In genomic region chrX:67693928-67694327, GRCh38 we compare ENCODE assay signal across 24 cellular contexts.
DNase-seq lines count a peak whose midpoint lies in the region; ATAC-seq, FAIRE-seq and TF ChIP-seq lines count a peak whose summit lies in the region.
"Had no signal": no experiment of that assay in that cellular context is flagged by ENCODE, and none has a peak within 500 bp of the region (broad histone marks: within the 10 kb centered on the region; RNA-seq: fewer than 3 reads in every experiment).

No MANE protein-coding gene starts in this region.

- FAIRE-seq in D721Med (lab: Jason Lieb, UNC): no peak
- FAIRE-seq: A549 had no signal

- peak in 1 of 2 donors; percentile 6 for DNase-seq in stimulated activated naive CD8-positive, alpha-beta T cell treated with anti-CD3 and anti-CD28 coated beads, Interleukin-15, amount 100 ng/mL, for 72 hours
- no peak for DNase-seq in stimulated activated naive CD8-positive, alpha-beta T cell treated with anti-CD3 and anti-CD28 coated beads, Interleukin-15, Interleukin-2, amounts not matched to agents 100 U/mL and 50 U/mL, for 24 hours
- DNase-seq in M059J (ENCODE audit: low read depth) (peak; percentile 20), fibroblast of pulmonary artery (ENCODE audit: low read depth) (peak; percentile 6), islet precursor cell (no peak), D721Med (ENCODE audit: insufficient read length, low spot score) (no peak), G401 (ENCODE audit: low spot score) (no peak)
- DNase-seq: activated CD4-positive, alpha-beta T cell treated with anti-CD3 and anti-CD28 coated beads, Interleukin-2, amount 50 U/mL, for 4 hours; activated naive CD4-positive, alpha-beta T cell; colonic mucosa; Karpas-422; left cardiac atrium; NCI-H1417 treated with DMSO at 0.1 percent for 48 hours; NCI-H774; posterior cingulate gyrus; stimulated activated CD4-positive, alpha-beta T cell treated with anti-CD3 and anti-CD28 coated beads, Interleukin-2, amount 100 ng/mL, for 48 hours; T-helper 2 cell; WERI-Rb-1 had no signal

- no peak overlapping the region for H3K4me3 Mint-ChIP-seq in stimulated activated naive CD8-positive, alpha-beta T cell treated with anti-CD3 and anti-CD28 coated beads, Interleukin-15, amount 100 ng/mL, for 72 hours
- H3K4me3 Mint-ChIP-seq: mesothelial cell of epicardium; natural killer cell treated with Interleukin-12 subunit alpha and Interleukin-12 subunit beta and Interleukin-15 and Interleukin-18, amount 100 ng/mL, for 72 hours had no signal

- H3K4me1 Mint-ChIP-seq in stimulated activated naive CD8-positive, alpha-beta T cell treated with anti-CD3 and anti-CD28 coated beads, Interleukin-15, amount 100 ng/mL, for 72 hours: no peaks in the 10 kb centered on the region

- H3K27me3 Mint-ChIP-seq in stimulated activated naive CD8-positive, alpha-beta T cell treated with anti-CD3 and anti-CD28 coated beads, Interleukin-15, amount 100 ng/mL, for 72 hours: no peaks in the 10 kb centered on the region

- no peaks in the 10 kb centered on the region for H3K9me3 Mint-ChIP-seq in stimulated activated naive CD8-positive, alpha-beta T cell treated with anti-CD3 and anti-CD28 coated beads, Interleukin-15, amount 100 ng/mL, for 72 hours
- H3K9me3 Mint-ChIP-seq: natural killer cell treated with Interleukin-12 subunit alpha and Interleukin-12 subunit beta and Interleukin-15 and Interleukin-18, amount 100 ng/mL, for 72 hours had no signal

- ATAC-seq in stimulated activated naive CD8-positive, alpha-beta T cell treated with anti-CD3 and anti-CD28 coated beads, Interleukin-15, amount 100 ng/mL, for 72 hours: peak; percentile 68
- ATAC-seq in stimulated activated naive CD8-positive, alpha-beta T cell treated with anti-CD3 and anti-CD28 coated beads, Interleukin-15, Interleukin-2, amounts not matched to agents 100 U/mL and 50 U/mL, for 24 hours: no peak
- no peak for ATAC-seq in HG03442 (IDR thresholded peaks at IDR 0.05; ENCODE audit: unreplicated experiment)
- ATAC-seq: A549; natural killer cell treated with Interleukin-12 subunit alpha and Interleukin-12 subunit beta and Interleukin-15 and Interleukin-18, amount 100 ng/mL, for 72 hours; Panc1 had no signal

- no peak for TF ChIP-seq CTCF in fibroblast of pulmonary artery (IDR thresholded peaks at IDR 0.05; ENCODE audit: low read length, missing control alignments)
- no peak for TF ChIP-seq CTCF in D721Med (IDR thresholded peaks at IDR 0.05; ENCODE audit: insufficient read depth, missing control alignments)

- in situ Hi-C loops in G401 (cut with HindIII; ENCODE audit: low sequenced_read_pairs): no loop called here

- H3K27ac Mint-ChIP-seq in stimulated activated naive CD8-positive, alpha-beta T cell treated with anti-CD3 and anti-CD28 coated beads, Interleukin-15, amount 100 ng/mL, for 72 hours: no peak overlapping the region
- H3K27ac Mint-ChIP-seq: mesothelial cell of epicardium; natural killer cell treated with Interleukin-12 subunit alpha and Interleukin-12 subunit beta and Interleukin-15 and Interleukin-18, amount 100 ng/mL, for 72 hours had no signal

- no peak overlapping the region for H3K4me3 ChIP-seq in fibroblast of pulmonary artery (replicated peaks; ENCODE audit: low read depth, low read length)
- H3K4me3 ChIP-seq: A549, colonic mucosa, skin epidermis had no signal

Comparison
In these comparisons a context has a peak if more than half of its experiments do, and no peak if none do; other contexts are left out.
1. DNase-seq: peak in M059J (single experiment) and fibroblast of pulmonary artery (single experiment); none in stimulated activated naive CD8-positive, alpha-beta T cell treated with anti-CD3 and anti-CD28 coated beads, Interleukin-15, Interleukin-2, amounts not matched to agents 100 U/mL and 50 U/mL, for 24 hours (single experiment), islet precursor cell (single experiment), D721Med (single experiment) and G401 (single experiment).